In genomic region chr2:15539999-15540398, GRCh38 we compare ENCODE assay signal across 12 cellular contexts. TPM values are rescaled to one million over a fixed set of nuclear protein-coding genes. Genes with fewer than 3 reads are reported as not detected.
A peak's percentile ranks its signal among the peaks of the same experiment; 100 is the strongest.
DNase-seq lines count a peak whose midpoint lies in the region; ATAC-seq lines count a peak whose summit lies in the region.
"Had no signal": no experiment of that assay in that cellular context is flagged by ENCODE, and none has a peak within 500 bp of the region (broad histone marks: within the 10 kb centered on the region; RNA-seq: fewer than 3 reads in every experiment).

No MANE protein-coding gene starts in this region.

- peak; percentile 81 for ATAC-seq in GM18861 (IDR thresholded peaks at IDR 0.05; ENCODE audit: unreplicated experiment)
- peak; percentile 88 for ATAC-seq in GM21515 (IDR thresholded peaks at IDR 0.05; ENCODE audit: unreplicated experiment)
- peak; percentile 63 for ATAC-seq in HG03108 (IDR thresholded peaks at IDR 0.05; ENCODE audit: unreplicated experiment)
- no peak for ATAC-seq in activated naive CD8-positive, alpha-beta T cell treated with anti-CD3 and anti-CD28 coated beads, Interleukin-2, amount 50 U/mL, for 24 hours
- no peak for ATAC-seq in sciatic nerve
- ATAC-seq: left lung had no signal

- intact Hi-C loops in sciatic nerve (cut with DNase I): no loop called here

- H3K27me3 Mint-ChIP-seq in activated naive CD8-positive, alpha-beta T cell treated with anti-CD3 and anti-CD28 coated beads, Interleukin-2, amount 50 U/mL, for 24 hours: no peaks in the 10 kb centered on the region
- H3K27me3 Mint-ChIP-seq: central memory CD8-positive, alpha-beta T cell had no signal

- H3K9me3 Mint-ChIP-seq in activated naive CD8-positive, alpha-beta T cell treated with anti-CD3 and anti-CD28 coated beads, Interleukin-2, amount 50 U/mL, for 24 hours: no peaks in the 10 kb centered on the region
- H3K9me3 Mint-ChIP-seq: central memory CD8-positive, alpha-beta T cell had no signal

- peaks cover 4% of the 10 kb centered on the region for H3K36me3 Mint-ChIP-seq in activated naive CD8-positive, alpha-beta T cell treated with anti-CD3 and anti-CD28 coated beads, Interleukin-2, amount 50 U/mL, for 24 hours (ENCODE audit: low read depth)

- no peak overlapping the region for H3K4me3 Mint-ChIP-seq in activated naive CD8-positive, alpha-beta T cell treated with anti-CD3 and anti-CD28 coated beads, Interleukin-2, amount 50 U/mL, for 24 hours
- H3K4me3 Mint-ChIP-seq: central memory CD8-positive, alpha-beta T cell had no signal

- H3K27ac Mint-ChIP-seq in activated naive CD8-positive, alpha-beta T cell treated with anti-CD3 and anti-CD28 coated beads, Interleukin-2, amount 50 U/mL, for 24 hours: peak overlapping the region; percentile 17

- peaks cover 9% of the 10 kb centered on the region for H3K4me1 Mint-ChIP-seq in activated naive CD8-positive, alpha-beta T cell treated with anti-CD3 and anti-CD28 coated beads, Interleukin-2, amount 50 U/mL, for 24 hours

- no peak for DNase-seq in activated naive CD8-positive, alpha-beta T cell treated with anti-CD3 and anti-CD28 coated beads, Interleukin-2, amount 50 U/mL, for 24 hours
- DNase-seq in glomerular visceral epithelial cell (ENCODE audit: extremely low spot score): no peak
- no peak for DNase-seq in sciatic nerve (ENCODE audit: low spot score)
- DNase-seq in Kasumi-1 (lab: John Stamatoyannopoulos, UW): no peak
- no peak for DNase-seq in NCI-H2171 treated with DMSO at 0.1 percent for 48 hours (lab: John Stamatoyannopoulos, UW)
- DNase-seq: DMS53, left lung, PC-9 had no signal

RNA-seq across cellular contexts. Expression of gene NBAS, which starts 21.1 kb away (rescaled TPM):
- total RNA-seq in sciatic nerve: 51.3 TPM

RNA-seq across cellular contexts. Expression of gene DDX1, which starts 51.7 kb away (rescaled TPM):
- 75.4 TPM for total RNA-seq in sciatic nerve

Comparison
In these comparisons a context has a peak if more than half of its experiments do, and no peak if none do; other contexts are left out.
1. ATAC-seq: peak in GM18861 (single experiment), GM21515 (single experiment) and HG03108 (single experiment); none in activated naive CD8-positive, alpha-beta T cell treated with anti-CD3 and anti-CD28 coated beads, Interleukin-2, amount 50 U/mL, for 24 hours (single experiment) and sciatic nerve (single experiment).